1 cellular context compared by ENCODE assay signal in genomic region chr5:67233075-67233474, GRCh38.
TF ChIP-seq lines count a peak whose summit lies in the region.

No MANE protein-coding gene starts in this region.

TF ChIP-seq in endothelial cell of umbilical vein, 7 proteins besides CTCF, POLR2A, EP300 and RAD21:
- TF ChIP-seq JUN (IDR thresholded peaks at IDR 0.05; ENCODE audit: borderline replicate concordance, insufficient read depth, insufficient read length, low read depth) (no peak), POLR2AphosphoS5 (IDR thresholded peaks at IDR 0.05; ENCODE audit: insufficient read depth, low read depth, low read length) (no peak), MYC (IDR thresholded peaks at IDR 0.05; ENCODE audit: low read depth, low read length) (no peak)
